15 cellular contexts compared by ENCODE assay signal in the genomic region with DNA sequence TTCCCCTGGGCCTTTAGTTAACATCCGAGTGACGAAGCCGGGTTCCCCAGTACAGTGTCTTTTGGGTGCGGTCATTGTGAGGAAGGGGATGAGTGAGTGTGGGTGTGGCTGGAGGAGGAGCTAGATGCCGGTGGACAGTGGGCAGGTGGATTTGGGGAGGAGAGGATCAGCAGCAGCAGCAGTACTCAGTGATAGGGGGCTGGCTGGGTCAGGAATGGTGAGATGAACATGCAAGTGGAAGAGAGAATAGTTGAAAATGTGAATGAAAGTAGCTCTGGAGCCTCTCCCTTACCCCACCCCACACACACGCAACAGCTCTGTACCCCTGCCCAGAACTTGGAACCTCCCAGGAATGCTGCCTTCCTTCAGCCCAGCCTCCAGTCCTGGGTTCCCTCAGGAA. TPM values are rescaled to one million over a fixed set of nuclear protein-coding genes. Genes with fewer than 3 reads are reported as not detected.
DNase-seq lines count a peak whose midpoint lies in the region; ATAC-seq and TF ChIP-seq lines count a peak whose summit lies in the region.
"Had no signal": no experiment of that assay in that cellular context is flagged by ENCODE, and none has a peak within 500 bp of the region (broad histone marks: within the 10 kb centered on the region; RNA-seq: fewer than 3 reads in every experiment).

No MANE protein-coding gene starts in this region.

- H3K4me1 ChIP-seq in A673 (ENCODE audit: insufficient read depth, low read length, poor library complexity, severe bottlenecking) (peaks cover 5% of the 10 kb centered on the region), Panc1 (ENCODE audit: control insufficient read depth, insufficient read depth, low read length) (0 out of 2 replicates have a peak, but pooled peaks cover 3% of the 10 kb centered on the region)
- H3K4me1 ChIP-seq: SJSA1 had no signal

- CTCF ChIA-PET in A673 (lab: Charles Lee) (no interaction called here), Calu3 (lab: Charles Lee) (no interaction called here), Panc1 (lab: Charles Lee) (no interaction called here)

- H3K27ac Mint-ChIP-seq in Calu3 (ENCODE audit: unreplicated experiment) (no peak overlapping the region), endothelial cell (ENCODE audit: unreplicated experiment) (no peak overlapping the region)

- H3K9me3 Mint-ChIP-seq in Calu3 (ENCODE audit: low read depth, unreplicated experiment) = no peaks in the 10 kb centered on the region
- no peaks in the 10 kb centered on the region for H3K9me3 Mint-ChIP-seq in endothelial cell (ENCODE audit: unreplicated experiment)

- H3K27me3 Mint-ChIP-seq in Calu3 (ENCODE audit: unreplicated experiment) (no peaks in the 10 kb centered on the region), endothelial cell (ENCODE audit: unreplicated experiment) (peaks cover 1% of the 10 kb centered on the region)

- intact Hi-C loops in A673 (cut with micrococcal nuclease; ENCODE audit: unreplicated experiment) (loop anchor here (5.0 kb wide), 1 partner anchor 402 kb away; the partner anchor contains the start of gene PHF8), Calu3 (cut with micrococcal nuclease; ENCODE audit: unreplicated experiment) (no loop called here), Panc1 (cut with micrococcal nuclease; ENCODE audit: unreplicated experiment) (loop anchor here (10.0 kb wide), 1 partner anchor 200 kb away; no protein-coding TSS in a partner anchor), sciatic nerve (cut with DNase I) (no loop called here)

- no peak overlapping the region for H3K4me3 Mint-ChIP-seq in Calu3 (ENCODE audit: low read depth, unreplicated experiment)
- peak overlapping the region; percentile 37 for H3K4me3 Mint-ChIP-seq in endothelial cell (ENCODE audit: unreplicated experiment)

- TF ChIP-seq CTCF in A673 (conservative IDR thresholded peaks at IDR 0.05; ENCODE audit: low read depth, low read length) (no peak), Calu3 (IDR thresholded peaks at IDR 0.05; ENCODE audit: unreplicated experiment) (no peak), Panc1 (IDR thresholded peaks at IDR 0.05) (no peak), endothelial cell (IDR thresholded peaks at IDR 0.05; ENCODE audit: unreplicated experiment) (no peak)

- ATAC-seq in Panc1 (no peak), sciatic nerve (no peak)

- BruUV-seq in A673 (replicated peaks; lab: Mats Ljungman, UMichigan) (TSS peak; percentile 46), Calu3 (replicated peaks; lab: Mats Ljungman, UMichigan) (TSS peak; percentile 14), Panc1 (replicated peaks; lab: Mats Ljungman, UMichigan) (TSS peak; percentile 89)

- H3K36me3 Mint-ChIP-seq in Calu3 (ENCODE audit: insufficient read depth, unreplicated experiment) = peaks cover 13% of the 10 kb centered on the region
- peaks cover 15% of the 10 kb centered on the region for H3K36me3 Mint-ChIP-seq in endothelial cell (ENCODE audit: low read depth, unreplicated experiment)

- H3K36me3 ChIP-seq in A673 (ENCODE audit: insufficient read depth, low read length, poor library complexity, severe bottlenecking) (peaks cover 28% of the 10 kb centered on the region), Panc1 (ENCODE audit: control insufficient read depth, insufficient read depth, low read length) (no peaks in the 10 kb centered on the region)

- H3K27me3 ChIP-seq in A673 (replicated peaks; ENCODE audit: insufficient read depth, low read depth, low read length, poor library complexity) = no peaks in the 10 kb centered on the region
- no peaks in the 10 kb centered on the region for H3K27me3 ChIP-seq in Panc1 (ENCODE audit: control insufficient read depth, insufficient read depth, low read length)
- H3K27me3 ChIP-seq: SJSA1 had no signal

- H3K27ac ChIP-seq in A673 (ENCODE audit: low read depth, low read length, poor library complexity, severe bottlenecking) (no peak overlapping the region), Panc1 (ENCODE audit: low read length) (no peak overlapping the region)
- H3K27ac ChIP-seq: SJSA1 had no signal

- in situ Hi-C loops in Panc1 (cut with HindIII; ENCODE audit: low pct_unique_long_range_greater_than_20kb, low sequenced_read_pairs) = no loop called here

- POLR2A ChIA-PET in A673 (lab: Charles Lee; ENCODE audit: low non-redundant PET) = interaction anchor here (0.5 kb wide), 1 partner anchor 49 kb away, joined by 4 read pairs; no protein-coding TSS in a partner anchor
- POLR2A ChIA-PET in Panc1 (lab: Charles Lee) = no interaction called here

- H3K9me3 ChIP-seq in A673 (ENCODE audit: low read depth, low read length, poor library complexity, severe bottlenecking) = no peaks in the 10 kb centered on the region
- H3K9me3 ChIP-seq in Panc1 (ENCODE audit: control insufficient read depth, insufficient read depth, low read depth, low read length) = no peaks in the 10 kb centered on the region
- H3K9me3 ChIP-seq: SJSA1 had no signal

- H3K4me1 Mint-ChIP-seq in Calu3 (ENCODE audit: low read depth, unreplicated experiment) = peaks cover 23% of the 10 kb centered on the region
- peaks cover 8% of the 10 kb centered on the region for H3K4me1 Mint-ChIP-seq in endothelial cell (ENCODE audit: unreplicated experiment)

- H3K4me3 ChIP-seq in A673 (ENCODE audit: low read depth, low read length, poor library complexity, severe bottlenecking) (no peak overlapping the region), Panc1 (ENCODE audit: low read depth in 2 of 2, low read length in 2 of 2) (no peak overlapping the region)
- H3K4me3 ChIP-seq: SJSA1 had no signal

- DNase-seq in A673 (ENCODE audit: low spot score) = no peak
- no peak for DNase-seq in Calu3
- no peak for DNase-seq in Panc1 (ENCODE audit: low read depth, low spot score)
- no peak for DNase-seq in endothelial cell (ENCODE audit: low spot score)
- DNase-seq in activated effector memory CD4-positive, alpha-beta T cell treated with anti-CD3 and anti-CD28 coated beads, Interleukin-2, amount 50 U/mL, for 16 hours = no peak
- no peak for DNase-seq in RKO (ENCODE audit: low spot score)
- DNase-seq in sciatic nerve (ENCODE audit: low spot score) = no peak
- DNase-seq: ACHN, C1 segment of cervical spinal cord, NCI-H1417 treated with DMSO at 0.1 percent for 48 hours, NCI-H187 treated with DMSO at 0.1 percent for 48 hours, NCI-H2227 treated with DMSO at 0.1 percent for 48 hours, NCI-H510A treated with DMSO at 0.1 percent for 48 hours, NCI-H82 had no signal

RNA-seq across cellular contexts. Expression of gene TSR2, which starts 4.5 kb away (rescaled TPM):
- total RNA-seq in A673 (2021) (40.8 and 41.6 TPM in 2 replicates), Calu3 (2022) (42.5 and 45.0 TPM in 2 replicates), Panc1 (2021; ENCODE audit: unreplicated experiment) (37.9 TPM), endothelial cell (ENCODE audit: unreplicated experiment) (41.0 TPM), sciatic nerve (39.3 TPM)
- polyA plus RNA-seq in Panc1 (2012; ENCODE audit: insufficient read length) = 43.0 TPM

RNA-seq across cellular contexts. Expression of gene FGD1, which starts 51.3 kb away (rescaled TPM):
- total RNA-seq in A673 (2021) = 21.5 and 27.1 TPM in 2 replicates
- total RNA-seq in Calu3 (2022) = 0.59 and 0.97 TPM in 2 replicates
- 14.1 TPM for total RNA-seq in Panc1 (2021; ENCODE audit: unreplicated experiment)
- 15.4 TPM for polyA plus RNA-seq in Panc1 (2012; ENCODE audit: insufficient read length)
- total RNA-seq in endothelial cell (ENCODE audit: unreplicated experiment) = 15.6 TPM
- 7.3 TPM for total RNA-seq in sciatic nerve

Comparison
In these comparisons a context has a peak if more than half of its experiments do, and no peak if none do; other contexts are left out.
1. intact Hi-C loops: an anchor here in A673 (5.0 kb wide) and Panc1 (10.0 kb wide); none called in Calu3 and sciatic nerve.